In the genomic region with DNA sequence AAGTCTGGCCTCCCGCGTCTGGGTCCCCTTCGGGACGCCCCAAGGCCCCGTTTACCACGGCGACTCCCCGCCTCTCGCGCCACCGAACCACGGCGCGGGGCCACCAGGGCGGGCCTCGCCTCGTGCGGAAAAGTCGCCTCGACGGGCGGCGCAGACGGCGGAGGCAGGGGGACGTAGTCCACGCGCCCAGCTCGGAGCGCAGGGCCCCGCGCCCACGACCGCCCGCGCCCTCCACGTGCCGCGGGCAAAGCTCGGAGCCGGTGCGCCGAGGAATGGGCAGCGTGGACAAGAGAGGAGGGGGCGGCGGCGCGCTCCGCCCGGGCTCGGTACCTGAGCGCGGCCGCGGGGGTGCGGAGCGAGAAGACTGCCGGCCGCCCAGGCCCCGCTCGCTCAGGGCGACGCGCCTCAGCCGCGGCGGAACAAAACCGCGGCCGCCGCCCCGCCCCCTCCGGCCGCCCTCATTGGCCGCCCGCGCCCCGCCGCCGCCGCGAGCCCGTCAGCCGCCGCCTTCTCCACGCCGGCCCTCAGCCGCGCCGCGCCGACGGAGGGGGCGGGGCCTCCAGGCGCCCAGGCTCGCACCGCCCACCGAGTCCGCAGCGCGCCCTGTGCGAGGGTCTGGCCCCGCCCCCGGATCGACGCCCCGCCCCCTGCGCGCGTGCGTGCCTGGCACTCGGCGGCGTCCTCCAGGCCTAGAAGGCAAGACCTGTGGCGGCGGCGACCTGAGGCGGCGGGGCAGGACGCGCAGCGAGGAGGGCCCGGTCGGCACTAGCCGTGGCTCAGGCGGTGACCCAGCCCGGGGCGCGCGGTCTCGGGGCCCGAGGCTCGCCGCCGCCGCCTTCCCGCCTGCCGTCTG, we compare ENCODE assay signal across 1 cellular context.
TF ChIP-seq lines count a peak whose summit lies in the region.

A gene with protein sequence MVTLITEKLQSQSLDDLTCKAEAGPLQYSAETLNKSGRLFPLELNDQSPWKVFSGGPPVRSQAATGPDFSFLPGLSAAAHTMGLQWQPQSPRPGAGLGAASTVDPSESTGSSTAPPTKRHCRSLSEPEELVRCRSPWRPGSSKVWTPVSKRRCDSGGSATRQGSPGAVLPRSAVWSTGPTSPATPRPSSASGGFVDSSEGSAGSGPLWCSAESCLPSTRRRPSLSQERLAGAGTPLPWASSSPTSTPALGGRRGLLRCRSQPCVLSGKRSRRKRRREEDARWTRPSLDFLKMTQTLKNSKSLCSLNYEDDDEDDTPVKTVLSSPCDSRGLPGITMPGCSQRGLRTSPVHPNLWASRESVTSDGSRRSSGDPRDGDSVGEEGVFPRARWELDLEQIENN (minus strand): TSS at position 411 of the 853 bp plus-strand sequence. CDS start 15,572 bp downstream, outside the sequence.

TF ChIP-seq in K562, 482 proteins besides CTCF, POLR2A, EP300 and RAD21 (continued from another document and continues in another):
- TF ChIP-seq, protein P1, sequence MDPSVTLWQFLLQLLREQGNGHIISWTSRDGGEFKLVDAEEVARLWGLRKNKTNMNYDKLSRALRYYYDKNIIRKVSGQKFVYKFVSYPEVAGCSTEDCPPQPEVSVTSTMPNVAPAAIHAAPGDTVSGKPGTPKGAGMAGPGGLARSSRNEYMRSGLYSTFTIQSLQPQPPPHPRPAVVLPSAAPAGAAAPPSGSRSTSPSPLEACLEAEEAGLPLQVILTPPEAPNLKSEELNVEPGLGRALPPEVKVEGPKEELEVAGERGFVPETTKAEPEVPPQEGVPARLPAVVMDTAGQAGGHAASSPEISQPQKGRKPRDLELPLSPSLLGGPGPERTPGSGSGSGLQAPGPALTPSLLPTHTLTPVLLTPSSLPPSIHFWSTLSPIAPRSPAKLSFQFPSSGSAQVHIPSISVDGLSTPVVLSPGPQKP (CRISPR knock-in tag; IDR thresholded peaks at IDR 0.05), result 0 out of 2 replicates have a peak, but pooled peaks have one; percentile 76
- TF ChIP-seq ZNF124 (CRISPR knock-in tag; IDR thresholded peaks at IDR 0.05), result 0 out of 2 replicates have a peak, but pooled peaks have one; percentile 44
- TF ChIP-seq KLF1 (tag; IDR thresholded peaks at IDR 0.05), result peak; percentile 38; the same call in 1 of the 2 replicates
- TF ChIP-seq, protein P2, sequence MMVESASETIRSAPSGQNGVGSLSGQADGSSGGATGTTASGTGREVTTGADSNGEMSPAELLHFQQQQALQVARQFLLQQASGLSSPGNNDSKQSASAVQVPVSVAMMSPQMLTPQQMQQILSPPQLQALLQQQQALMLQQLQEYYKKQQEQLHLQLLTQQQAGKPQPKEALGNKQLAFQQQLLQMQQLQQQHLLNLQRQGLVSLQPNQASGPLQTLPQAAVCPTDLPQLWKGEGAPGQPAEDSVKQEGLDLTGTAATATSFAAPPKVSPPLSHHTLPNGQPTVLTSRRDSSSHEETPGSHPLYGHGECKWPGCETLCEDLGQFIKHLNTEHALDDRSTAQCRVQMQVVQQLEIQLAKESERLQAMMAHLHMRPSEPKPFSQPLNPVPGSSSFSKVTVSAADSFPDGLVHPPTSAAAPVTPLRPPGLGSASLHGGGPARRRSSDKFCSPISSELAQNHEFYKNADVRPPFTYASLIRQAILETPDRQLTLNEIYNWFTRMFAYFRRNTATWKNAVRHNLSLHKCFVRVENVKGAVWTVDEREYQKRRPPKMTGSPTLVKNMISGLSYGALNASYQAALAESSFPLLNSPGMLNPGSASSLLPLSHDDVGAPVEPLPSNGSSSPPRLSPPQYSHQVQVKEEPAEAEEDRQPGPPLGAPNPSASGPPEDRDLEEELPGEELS (CRISPR knock-in tag; IDR thresholded peaks at IDR 0.05; ENCODE audit: borderline replicate concordance), result peak; percentile 90; the same call in 1 of the 2 replicates
- no peak for TF ChIP-seq FOXM1 (IDR thresholded peaks at IDR 0.05; ENCODE audit: low read depth)
- TF ChIP-seq FOXM1 (CRISPR knock-in tag; IDR thresholded peaks at IDR 0.05; ENCODE audit: low read depth), result no peak
- TF ChIP-seq BHLHE40 (IDR thresholded peaks at IDR 0.05; ENCODE audit: low read length), result peak; percentile 32
- TF ChIP-seq HNRNPL (IDR thresholded peaks at IDR 0.05; ENCODE audit: low read depth, low read length), result 0 out of 2 replicates have a peak, but pooled peaks have one; percentile 47
- TF ChIP-seq ZNF41 (CRISPR knock-in tag; conservative IDR thresholded peaks at IDR 0.05), result no peak
- TF ChIP-seq ETV5 (CRISPR knock-in tag; IDR thresholded peaks at IDR 0.05; ENCODE audit: low read depth), result no peak
- no peak for TF ChIP-seq RBM39 (optimal IDR thresholded peaks at IDR 0.05; ENCODE audit: low read depth, low read length)
- TF ChIP-seq HMG20B (CRISPR knock-in tag; IDR thresholded peaks at IDR 0.05), result no peak
- TF ChIP-seq FOXA3 (CRISPR knock-in tag; conservative IDR thresholded peaks at IDR 0.05 in 1 of 2, IDR thresholded peaks at IDR 0.05 in 1 of 2), result peak in 1 of 2 experiments; percentile 85; a peak in 2 of 4 replicates
- TF ChIP-seq, protein P3, sequence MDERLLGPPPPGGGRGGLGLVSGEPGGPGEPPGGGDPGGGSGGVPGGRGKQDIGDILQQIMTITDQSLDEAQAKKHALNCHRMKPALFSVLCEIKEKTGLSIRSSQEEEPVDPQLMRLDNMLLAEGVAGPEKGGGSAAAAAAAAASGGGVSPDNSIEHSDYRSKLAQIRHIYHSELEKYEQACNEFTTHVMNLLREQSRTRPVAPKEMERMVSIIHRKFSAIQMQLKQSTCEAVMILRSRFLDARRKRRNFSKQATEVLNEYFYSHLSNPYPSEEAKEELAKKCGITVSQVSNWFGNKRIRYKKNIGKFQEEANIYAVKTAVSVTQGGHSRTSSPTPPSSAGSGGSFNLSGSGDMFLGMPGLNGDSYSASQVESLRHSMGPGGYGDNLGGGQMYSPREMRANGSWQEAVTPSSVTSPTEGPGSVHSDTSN (CRISPR knock-in tag; IDR thresholded peaks at IDR 0.05; ENCODE audit: low read depth), result no peak
- TF ChIP-seq, protein P3 (tag; conservative IDR thresholded peaks at IDR 0.05; ENCODE audit: low read depth), result no peak
- peak; percentile 29; the same call in 1 of the 2 replicates for TF ChIP-seq ZBTB7A (IDR thresholded peaks at IDR 0.05; ENCODE audit: borderline replicate concordance, control insufficient read depth, low read depth, low read length)
- no peak for TF ChIP-seq PTBP1 (IDR thresholded peaks at IDR 0.05; ENCODE audit: low read depth, low read length)
- TF ChIP-seq KDM5B (IDR thresholded peaks at IDR 0.05; ENCODE audit: insufficient replicate concordance, low read depth, low read length), result peak; percentile 38
- TF ChIP-seq ZC3H8 (IDR thresholded peaks at IDR 0.05), result no peak
- TF ChIP-seq SNIP1 (IDR thresholded peaks at IDR 0.05; ENCODE audit: low read depth), result no peak
- TF ChIP-seq, protein P4, sequence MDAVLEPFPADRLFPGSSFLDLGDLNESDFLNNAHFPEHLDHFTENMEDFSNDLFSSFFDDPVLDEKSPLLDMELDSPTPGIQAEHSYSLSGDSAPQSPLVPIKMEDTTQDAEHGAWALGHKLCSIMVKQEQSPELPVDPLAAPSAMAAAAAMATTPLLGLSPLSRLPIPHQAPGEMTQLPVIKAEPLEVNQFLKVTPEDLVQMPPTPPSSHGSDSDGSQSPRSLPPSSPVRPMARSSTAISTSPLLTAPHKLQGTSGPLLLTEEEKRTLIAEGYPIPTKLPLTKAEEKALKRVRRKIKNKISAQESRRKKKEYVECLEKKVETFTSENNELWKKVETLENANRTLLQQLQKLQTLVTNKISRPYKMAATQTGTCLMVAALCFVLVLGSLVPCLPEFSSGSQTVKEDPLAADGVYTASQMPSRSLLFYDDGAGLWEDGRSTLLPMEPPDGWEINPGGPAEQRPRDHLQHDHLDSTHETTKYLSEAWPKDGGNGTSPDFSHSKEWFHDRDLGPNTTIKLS (IDR thresholded peaks at IDR 0.05; ENCODE audit: borderline replicate concordance, low read depth), result peak; percentile 76; the same call in 1 of the 2 replicates
- TF ChIP-seq, protein P5, sequence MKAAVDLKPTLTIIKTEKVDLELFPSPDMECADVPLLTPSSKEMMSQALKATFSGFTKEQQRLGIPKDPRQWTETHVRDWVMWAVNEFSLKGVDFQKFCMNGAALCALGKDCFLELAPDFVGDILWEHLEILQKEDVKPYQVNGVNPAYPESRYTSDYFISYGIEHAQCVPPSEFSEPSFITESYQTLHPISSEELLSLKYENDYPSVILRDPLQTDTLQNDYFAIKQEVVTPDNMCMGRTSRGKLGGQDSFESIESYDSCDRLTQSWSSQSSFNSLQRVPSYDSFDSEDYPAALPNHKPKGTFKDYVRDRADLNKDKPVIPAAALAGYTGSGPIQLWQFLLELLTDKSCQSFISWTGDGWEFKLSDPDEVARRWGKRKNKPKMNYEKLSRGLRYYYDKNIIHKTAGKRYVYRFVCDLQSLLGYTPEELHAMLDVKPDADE (conservative IDR thresholded peaks at IDR 0.05; ENCODE audit: control insufficient read depth, low read depth, low read length), result 0 out of 2 replicates have a peak, but pooled peaks have one; percentile 18
- TF ChIP-seq SMC3 (conservative IDR thresholded peaks at IDR 0.05; ENCODE audit: insufficient read depth, low read depth, low read length), result no peak
- TF ChIP-seq HDAC1 (IDR thresholded peaks at IDR 0.05), result peak in 1 of 2 experiments; percentile 32; a peak in 1 of 4 replicates
- peak in 1 of 2 experiments; percentile 75; a peak in 2 of 4 replicates for TF ChIP-seq TEAD1 (CRISPR knock-in tag; IDR thresholded peaks at IDR 0.05)
- TF ChIP-seq, protein P6, sequence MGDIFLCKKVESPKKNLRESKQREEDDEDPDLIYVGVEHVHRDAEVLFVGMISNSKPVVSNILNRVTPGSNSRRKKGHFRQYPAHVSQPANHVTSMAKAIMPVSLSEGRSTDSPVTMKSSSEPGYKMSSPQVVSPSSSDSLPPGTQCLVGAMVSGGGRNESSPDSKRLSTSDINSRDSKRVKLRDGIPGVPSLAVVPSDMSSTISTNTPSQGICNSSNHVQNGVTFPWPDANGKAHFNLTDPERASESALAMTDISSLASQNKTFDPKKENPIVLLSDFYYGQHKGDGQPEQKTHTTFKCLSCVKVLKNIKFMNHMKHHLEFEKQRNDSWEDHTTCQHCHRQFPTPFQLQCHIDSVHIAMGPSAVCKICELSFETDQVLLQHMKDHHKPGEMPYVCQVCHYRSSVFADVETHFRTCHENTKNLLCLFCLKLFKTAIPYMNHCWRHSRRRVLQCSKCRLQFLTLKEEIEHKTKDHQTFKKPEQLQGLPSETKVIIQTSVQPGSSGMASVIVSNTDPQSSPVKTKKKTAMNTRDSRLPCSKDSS (IDR thresholded peaks at IDR 0.05; ENCODE audit: low read depth, partially characterized antibody), result no peak
- TF ChIP-seq ZNF583 (CRISPR knock-in tag; IDR thresholded peaks at IDR 0.05), result 0 out of 2 replicates have a peak, but pooled peaks have one; percentile 18
- TF ChIP-seq ZNF354B (CRISPR knock-in tag; IDR thresholded peaks at IDR 0.05), result no peak
- TF ChIP-seq, protein P7, sequence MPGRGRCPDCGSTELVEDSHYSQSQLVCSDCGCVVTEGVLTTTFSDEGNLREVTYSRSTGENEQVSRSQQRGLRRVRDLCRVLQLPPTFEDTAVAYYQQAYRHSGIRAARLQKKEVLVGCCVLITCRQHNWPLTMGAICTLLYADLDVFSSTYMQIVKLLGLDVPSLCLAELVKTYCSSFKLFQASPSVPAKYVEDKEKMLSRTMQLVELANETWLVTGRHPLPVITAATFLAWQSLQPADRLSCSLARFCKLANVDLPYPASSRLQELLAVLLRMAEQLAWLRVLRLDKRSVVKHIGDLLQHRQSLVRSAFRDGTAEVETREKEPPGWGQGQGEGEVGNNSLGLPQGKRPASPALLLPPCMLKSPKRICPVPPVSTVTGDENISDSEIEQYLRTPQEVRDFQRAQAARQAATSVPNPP (IDR thresholded peaks at IDR 0.05; ENCODE audit: borderline replicate concordance, insufficient read depth, insufficient read length), result no peak
- TF ChIP-seq NCOR1 (IDR thresholded peaks at IDR 0.05), result no peak
- no peak for TF ChIP-seq SOX6 (IDR thresholded peaks at IDR 0.05)
- TF ChIP-seq NFE2L1 (tag; IDR thresholded peaks at IDR 0.05; ENCODE audit: borderline replicate concordance, low read depth), result no peak
- TF ChIP-seq SIN3B (IDR thresholded peaks at IDR 0.05; ENCODE audit: low read depth), result peak; percentile 54; the same call in 1 of the 2 replicates
- TF ChIP-seq RBM22 (IDR thresholded peaks at IDR 0.05; ENCODE audit: low read depth, low read length, poor library complexity, severe bottlenecking), result peak; percentile 82
- TF ChIP-seq, protein P8, sequence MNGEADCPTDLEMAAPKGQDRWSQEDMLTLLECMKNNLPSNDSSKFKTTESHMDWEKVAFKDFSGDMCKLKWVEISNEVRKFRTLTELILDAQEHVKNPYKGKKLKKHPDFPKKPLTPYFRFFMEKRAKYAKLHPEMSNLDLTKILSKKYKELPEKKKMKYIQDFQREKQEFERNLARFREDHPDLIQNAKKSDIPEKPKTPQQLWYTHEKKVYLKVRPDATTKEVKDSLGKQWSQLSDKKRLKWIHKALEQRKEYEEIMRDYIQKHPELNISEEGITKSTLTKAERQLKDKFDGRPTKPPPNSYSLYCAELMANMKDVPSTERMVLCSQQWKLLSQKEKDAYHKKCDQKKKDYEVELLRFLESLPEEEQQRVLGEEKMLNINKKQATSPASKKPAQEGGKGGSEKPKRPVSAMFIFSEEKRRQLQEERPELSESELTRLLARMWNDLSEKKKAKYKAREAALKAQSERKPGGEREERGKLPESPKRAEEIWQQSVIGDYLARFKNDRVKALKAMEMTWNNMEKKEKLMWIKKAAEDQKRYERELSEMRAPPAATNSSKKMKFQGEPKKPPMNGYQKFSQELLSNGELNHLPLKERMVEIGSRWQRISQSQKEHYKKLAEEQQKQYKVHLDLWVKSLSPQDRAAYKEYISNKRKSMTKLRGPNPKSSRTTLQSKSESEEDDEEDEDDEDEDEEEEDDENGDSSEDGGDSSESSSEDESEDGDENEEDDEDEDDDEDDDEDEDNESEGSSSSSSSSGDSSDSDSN (IDR thresholded peaks at IDR 0.05; ENCODE audit: borderline replicate concordance in 1 of 2, low read depth in 2 of 2, low read length in 2 of 2), result peak in 1 of 2 experiments; percentile 43; a peak in 1 of 4 replicates
- TF ChIP-seq U2AF1 (optimal IDR thresholded peaks at IDR 0.05; ENCODE audit: low read depth, low read length), result peak; percentile 84
- TF ChIP-seq, protein P9, sequence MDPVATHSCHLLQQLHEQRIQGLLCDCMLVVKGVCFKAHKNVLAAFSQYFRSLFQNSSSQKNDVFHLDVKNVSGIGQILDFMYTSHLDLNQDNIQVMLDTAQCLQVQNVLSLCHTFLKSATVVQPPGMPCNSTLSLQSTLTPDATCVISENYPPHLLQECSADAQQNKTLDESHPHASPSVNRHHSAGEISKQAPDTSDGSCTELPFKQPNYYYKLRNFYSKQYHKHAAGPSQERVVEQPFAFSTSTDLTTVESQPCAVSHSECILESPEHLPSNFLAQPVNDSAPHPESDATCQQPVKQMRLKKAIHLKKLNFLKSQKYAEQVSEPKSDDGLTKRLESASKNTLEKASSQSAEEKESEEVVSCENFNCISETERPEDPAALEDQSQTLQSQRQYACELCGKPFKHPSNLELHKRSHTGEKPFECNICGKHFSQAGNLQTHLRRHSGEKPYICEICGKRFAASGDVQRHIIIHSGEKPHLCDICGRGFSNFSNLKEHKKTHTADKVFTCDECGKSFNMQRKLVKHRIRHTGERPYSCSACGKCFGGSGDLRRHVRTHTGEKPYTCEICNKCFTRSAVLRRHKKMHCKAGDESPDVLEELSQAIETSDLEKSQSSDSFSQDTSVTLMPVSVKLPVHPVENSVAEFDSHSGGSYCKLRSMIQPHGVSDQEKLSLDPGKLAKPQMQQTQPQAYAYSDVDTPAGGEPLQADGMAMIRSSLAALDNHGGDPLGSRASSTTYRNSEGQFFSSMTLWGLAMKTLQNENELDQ (CRISPR knock-in tag; IDR thresholded peaks at IDR 0.05; ENCODE audit: borderline replicate concordance), result 0 out of 2 replicates have a peak, but pooled peaks have one; percentile 17
